ENCODE assay signal across 8 cellular contexts in the genomic region with DNA sequence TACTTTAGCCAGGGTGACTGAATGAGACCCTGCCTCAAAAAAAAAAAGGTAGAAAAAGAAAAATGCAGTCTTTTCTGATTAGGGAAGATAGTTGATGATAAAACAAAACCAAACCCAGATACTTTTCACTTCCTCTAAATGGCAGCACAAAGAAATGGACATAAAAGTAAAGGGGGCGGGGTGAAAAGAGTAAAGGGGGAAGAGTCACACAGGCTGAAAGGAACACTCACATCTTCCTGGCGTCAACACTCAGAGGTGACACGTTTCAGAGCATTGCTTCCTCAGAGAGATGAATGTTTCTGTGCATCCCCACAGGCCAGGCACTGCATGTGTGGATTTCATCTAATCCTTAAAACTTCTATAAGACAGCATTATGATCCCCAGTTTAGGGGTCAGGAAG.
DNase-seq lines count a peak whose midpoint lies in the region; ATAC-seq lines count a peak whose summit lies in the region.

No MANE protein-coding gene starts in this region.

- H3K36me3 Mint-ChIP-seq in activated T-helper 17 cell treated with anti-CD3 and anti-CD28 coated beads, Interleukin-2, amount 50 U/mL, for 72 hours (ENCODE audit: low read depth), result peaks cover 47% of the 10 kb centered on the region

- H3K27me3 Mint-ChIP-seq in activated T-helper 17 cell treated with anti-CD3 and anti-CD28 coated beads, Interleukin-2, amount 50 U/mL, for 72 hours, result no peaks in the 10 kb centered on the region

- H3K4me3 Mint-ChIP-seq in activated T-helper 17 cell treated with anti-CD3 and anti-CD28 coated beads, Interleukin-2, amount 50 U/mL, for 72 hours, result peak overlapping the region; percentile 12

- peak overlapping the region; percentile 65 for H3K27ac Mint-ChIP-seq in activated T-helper 17 cell treated with anti-CD3 and anti-CD28 coated beads, Interleukin-2, amount 50 U/mL, for 72 hours

- H3K9me3 Mint-ChIP-seq in activated T-helper 17 cell treated with anti-CD3 and anti-CD28 coated beads, Interleukin-2, amount 50 U/mL, for 72 hours, result no peaks in the 10 kb centered on the region

- H3K4me1 Mint-ChIP-seq in activated T-helper 17 cell treated with anti-CD3 and anti-CD28 coated beads, Interleukin-2, amount 50 U/mL, for 72 hours, result peaks cover 25% of the 10 kb centered on the region

- peak; percentile 62 for ATAC-seq in HG03103 (IDR thresholded peaks at IDR 0.05; ENCODE audit: low read depth, unreplicated experiment)
- peak; percentile 73 for ATAC-seq in activated T-helper 17 cell treated with anti-CD3 and anti-CD28 coated beads, Interleukin-2, amount 50 U/mL, for 72 hours (replicated peaks)

- peak; percentile 43 for DNase-seq in stimulated activated CD4-positive, alpha-beta T cell treated with anti-CD3 and anti-CD28 coated beads, Interleukin-1b, Interleukin-23, amount 100 ng/mL, for 48 hours
- DNase-seq in stimulated activated CD4-positive, alpha-beta T cell treated with anti-CD3 and anti-CD28 coated beads, Interleukin-12 subunit alpha, Interleukin-12 subunit beta, amount 100 ng/mL, for 4 hours, result no peak
- DNase-seq in NCI-H146 treated with DMSO at 0.1 percent for 48 hours (lab: John Stamatoyannopoulos, UW; ENCODE audit: unreplicated experiment), result no peak
- DNase-seq in T1000 (lab: John Stamatoyannopoulos, UW), result no peak
- no peak for DNase-seq in occipital lobe (lab: John Stamatoyannopoulos, UW)
- DNase-seq in amniotic stem cell (lab: John Stamatoyannopoulos, UW), result no peak
